In genomic region chr2:28359222-28360065, GRCh38 we compare ENCODE assay signal across 8 cellular contexts. TPM values are rescaled to one million over a fixed set of nuclear protein-coding genes. Genes with fewer than 3 reads are reported as not detected.
A peak's percentile ranks its signal among the peaks of the same experiment; 100 is the strongest.
DNase-seq lines count a peak whose midpoint lies in the region; ATAC-seq and TF ChIP-seq lines count a peak whose summit lies in the region.

No MANE protein-coding gene starts in this region.

- no peaks in the 10 kb centered on the region for H3K27me3 ChIP-seq in Caco-2 (replicated peaks; ENCODE audit: control insufficient read depth, insufficient read depth, low read length)

- H3K36me3 Mint-ChIP-seq in Caco-2 (ENCODE audit: insufficient read depth, unreplicated experiment) = no peaks in the 10 kb centered on the region

- ATAC-seq in GM21737 (IDR thresholded peaks at IDR 0.05; ENCODE audit: unreplicated experiment) = peak; percentile 68
- no peak for ATAC-seq in GM18519 (IDR thresholded peaks at IDR 0.05; ENCODE audit: low FRiP score, unreplicated experiment)

- peaks cover 10% of the 10 kb centered on the region; the same call in 1 of the 2 replicates for H3K4me1 ChIP-seq in Caco-2

- BruUV-seq in Caco-2 (replicated peaks; lab: Mats Ljungman, UMichigan) = no TSS peak

- no peaks in the 10 kb centered on the region for H3K27me3 Mint-ChIP-seq in Caco-2 (ENCODE audit: insufficient read depth, unreplicated experiment)

- no peak overlapping the region for H3K4me3 ChIP-seq in Caco-2 (ENCODE audit: low read depth, low read length)
- H3K4me3 ChIP-seq in fibroblast of villous mesenchyme (ENCODE audit: low read depth, low read length) = no peak overlapping the region

- H3K9me3 ChIP-seq in Caco-2 = no peaks in the 10 kb centered on the region

- DNase-seq in Caco-2 (no peak), MV-4-11 (lab: John Stamatoyannopoulos, UW) (peak; percentile 96), fibroblast of villous mesenchyme (ENCODE audit: low read depth) (peak; percentile 89), foreskin melanocyte (no peak)
- DNase-seq in activated CD8-positive, alpha-beta memory T cell treated with anti-CD3 and anti-CD28 coated beads, Interleukin-2, amount 50 U/mL, for 1 hour (ENCODE audit: extremely low read depth) = peak; percentile 81
- DNase-seq in stimulated activated CD4-positive, alpha-beta T cell treated with anti-CD3 and anti-CD28 coated beads, TNF-alpha, amount 100 ng/mL, for 1 hour (ENCODE audit: low read depth in 3 of 3, low spot score in 1 of 3) = peak; percentile 40 to 60 (median 48)

- H3K36me3 ChIP-seq in Caco-2 (ENCODE audit: control insufficient read depth, insufficient read depth, low read length) = no peaks in the 10 kb centered on the region

- H3K4me3 Mint-ChIP-seq in Caco-2 (ENCODE audit: unreplicated experiment) = no peak overlapping the region

- H3K4me1 Mint-ChIP-seq in Caco-2 (ENCODE audit: low read depth, unreplicated experiment) = peaks cover 7% of the 10 kb centered on the region

- H3K9me3 Mint-ChIP-seq in Caco-2 (ENCODE audit: unreplicated experiment) = no peaks in the 10 kb centered on the region

- no peak for TF ChIP-seq CTCF in Caco-2 (IDR thresholded peaks at IDR 0.05; ENCODE audit: insufficient read depth in 1 of 2, low read depth in 1 of 2, low read length in 1 of 2, severe bottlenecking in 1 of 2, unreplicated experiment in 1 of 2)
- no peak for TF ChIP-seq CTCF in fibroblast of villous mesenchyme (IDR thresholded peaks at IDR 0.05; ENCODE audit: insufficient read depth, low read depth, low read length)

- peak overlapping the region; percentile 29 for H3K27ac Mint-ChIP-seq in Caco-2 (ENCODE audit: unreplicated experiment)

- CTCF ChIA-PET in Caco-2 (lab: Charles Lee) = no interaction called here

- intact Hi-C loops in Caco-2 (cut with micrococcal nuclease; ENCODE audit: unreplicated experiment) = no loop called here

- POLR2A ChIA-PET in Caco-2 (lab: Charles Lee) = no interaction called here

RNA-seq across cellular contexts. Expression of gene FOSL2, which starts 33.2 kb away (rescaled TPM):
- total RNA-seq in Caco-2 (2022) (64.6 and 70.7 TPM in 2 replicates), fibroblast of villous mesenchyme (42.5 and 81.6 TPM in 2 replicates)

Comparison
In these comparisons a context has a peak if more than half of its experiments do, and no peak if none do; other contexts are left out.
1. DNase-seq: peak in MV-4-11 (single experiment), activated CD8-positive, alpha-beta memory T cell treated with anti-CD3 and anti-CD28 coated beads, Interleukin-2, amount 50 U/mL, for 1 hour (single experiment), fibroblast of villous mesenchyme (single experiment) and stimulated activated CD4-positive, alpha-beta T cell treated with anti-CD3 and anti-CD28 coated beads, TNF-alpha, amount 100 ng/mL, for 1 hour (3 of 3); none in Caco-2 (0 of 2) and foreskin melanocyte (single experiment).